Comparison of ENCODE assay signal across 24 cellular contexts in the genomic region with DNA sequence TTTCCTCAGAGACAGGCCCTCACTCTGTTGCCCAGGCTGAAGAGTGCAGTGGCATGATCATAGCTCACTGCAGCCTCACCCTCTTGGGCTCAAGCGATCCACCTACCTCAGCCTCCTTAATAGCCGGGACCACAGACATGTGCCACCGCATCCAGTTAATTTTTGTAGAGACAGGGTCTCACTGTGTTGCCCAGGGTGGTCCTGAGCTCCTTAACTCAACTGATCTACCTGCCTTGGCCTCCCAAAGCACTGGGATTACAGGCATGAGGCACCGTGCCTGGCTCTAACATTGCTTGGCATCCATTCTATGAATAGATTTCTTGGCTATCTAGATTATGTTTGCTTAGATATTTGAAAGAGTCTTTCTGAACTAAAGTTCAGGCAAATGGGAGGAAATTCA.
"Had no signal": no experiment of that assay in that cellular context is flagged by ENCODE, and none has a peak within 500 bp of the region (broad histone marks: within the 10 kb centered on the region; RNA-seq: fewer than 3 reads in every experiment).

No MANE protein-coding gene starts in this region.

- H3K27ac Mint-ChIP-seq: stimulated activated effector memory CD8-positive, alpha-beta T cell treated with anti-CD3 and anti-CD28 coated beads, Interleukin-12 subunit alpha, Interleukin-12 subunit beta, amount 100 ng/mL, for 72 hours; stimulated activated memory B cell treated with anti-CD40 and anti-IgM and Interleukin-4, amounts not matched to agents 10 μg/mL and 1 μg/mL and 100 μg/mL, for 72 hours; stimulated activated naive B cell treated with anti-CD40 and anti-IgM and Interleukin-4, amounts not matched to agents 10 μg/mL and 1 μg/mL and 100 μg/mL, for 72 hours; stimulated activated naive CD8-positive, alpha-beta T cell treated with anti-CD3 and anti-CD28 coated beads, Interleukin-15, amount 100 ng/mL, for 72 hours; stimulated activated naive CD8-positive, alpha-beta T cell treated with anti-CD3 and anti-CD28 coated beads, Interleukin-15, Interleukin-2, amounts not matched to agents 100 ng/mL and 50 ng/mL, for 24 hours; type B pancreatic cell had no signal

- DNase-seq: stimulated activated CD4-positive, alpha-beta T cell treated with anti-CD3 and anti-CD28 coated beads, Interleukin-2, amount 100 ng/mL, for 48 hours; stimulated activated CD4-positive, alpha-beta T cell treated with anti-CD3 and anti-CD28 coated beads, Interleukin-4, amount 100 ng/mL, for 1 hour; stimulated activated CD4-positive, alpha-beta T cell treated with anti-CD3 and anti-CD28 coated beads, Interleukin-4, amount 100 ng/mL, for 24 hours; stimulated activated CD4-positive, alpha-beta T cell treated with anti-CD3 and anti-CD28 coated beads, Interleukin-4, amount 100 ng/mL, for 4 hours; stimulated activated CD8-positive, alpha-beta memory T cell treated with anti-CD3 and anti-CD28 coated beads, Interleukin-4, amount 100 ng/mL, for 48 hours; stimulated activated naive B cell treated with anti-CD40 and anti-IgM and Interleukin-4, amounts not matched to agents 10 μg/mL and 1 μg/mL and 100 μg/mL, for 72 hours; stimulated activated naive CD4-positive, alpha-beta T cell; stimulated activated naive CD4-positive, alpha-beta T cell treated with Interleukin-2 at 50 U/mL for 16 hours; stimulated activated naive CD8-positive, alpha-beta T cell treated with anti-CD3 and anti-CD28 coated beads, Interleukin-15, amount 100 ng/mL, for 72 hours; stimulated activated naive CD8-positive, alpha-beta T cell treated with anti-CD3 and anti-CD28 coated beads, Interleukin-15, Interleukin-2, amounts not matched to agents 100 U/mL and 50 U/mL, for 24 hours; stomach; substantia nigra; testis; thyroid gland; tibial artery; transverse colon; trophoblast cell; upper lobe of left lung; upper lobe of right lung; uterus had no signal

- H3K27me3 Mint-ChIP-seq: stimulated activated memory B cell treated with anti-CD40 and anti-IgM and Interleukin-4, amounts not matched to agents 10 μg/mL and 1 μg/mL and 100 μg/mL, for 72 hours; stimulated activated naive B cell treated with anti-CD40 and anti-IgM and Interleukin-4, amounts not matched to agents 10 μg/mL and 1 μg/mL and 100 μg/mL, for 72 hours; stimulated activated naive CD8-positive, alpha-beta T cell treated with anti-CD3 and anti-CD28 coated beads, Interleukin-15, amount 100 ng/mL, for 72 hours; stimulated activated naive CD8-positive, alpha-beta T cell treated with anti-CD3 and anti-CD28 coated beads, Interleukin-15, Interleukin-2, amounts not matched to agents 100 ng/mL and 50 ng/mL, for 24 hours; type B pancreatic cell had no signal

- H3K36me3 Mint-ChIP-seq: stimulated activated effector memory CD8-positive, alpha-beta T cell treated with anti-CD3 and anti-CD28 coated beads, Interleukin-12 subunit alpha, Interleukin-12 subunit beta, amount 100 ng/mL, for 72 hours had no signal

- ATAC-seq: stimulated activated effector memory CD8-positive, alpha-beta T cell treated with anti-CD3 and anti-CD28 coated beads, Interleukin-12 subunit alpha, Interleukin-12 subunit beta, amount 100 ng/mL, for 72 hours; stimulated activated memory B cell treated with anti-CD40 and anti-IgM and Interleukin-4, amounts not matched to agents 10 μg/mL and 1 μg/mL and 100 μg/mL, for 72 hours; stimulated activated naive B cell treated with anti-CD40 and anti-IgM and Interleukin-4, amounts not matched to agents 10 μg/mL and 1 μg/mL and 100 μg/mL, for 72 hours; stimulated activated naive CD8-positive, alpha-beta T cell treated with anti-CD3 and anti-CD28 coated beads, Interleukin-15, amount 100 ng/mL, for 72 hours; stimulated activated naive CD8-positive, alpha-beta T cell treated with anti-CD3 and anti-CD28 coated beads, Interleukin-15, Interleukin-2, amounts not matched to agents 100 U/mL and 50 U/mL, for 24 hours; upper lobe of right lung had no signal

- H3K9me3 Mint-ChIP-seq: stimulated activated effector memory CD8-positive, alpha-beta T cell treated with anti-CD3 and anti-CD28 coated beads, Interleukin-12 subunit alpha, Interleukin-12 subunit beta, amount 100 ng/mL, for 72 hours; stimulated activated memory B cell treated with anti-CD40 and anti-IgM and Interleukin-4, amounts not matched to agents 10 μg/mL and 1 μg/mL and 100 μg/mL, for 72 hours; stimulated activated naive CD8-positive, alpha-beta T cell treated with anti-CD3 and anti-CD28 coated beads, Interleukin-15, amount 100 ng/mL, for 72 hours; stimulated activated naive CD8-positive, alpha-beta T cell treated with anti-CD3 and anti-CD28 coated beads, Interleukin-15, Interleukin-2, amounts not matched to agents 100 ng/mL and 50 ng/mL, for 24 hours; type B pancreatic cell had no signal

- H3K4me3 Mint-ChIP-seq: stimulated activated effector memory CD8-positive, alpha-beta T cell treated with anti-CD3 and anti-CD28 coated beads, Interleukin-12 subunit alpha, Interleukin-12 subunit beta, amount 100 ng/mL, for 72 hours; stimulated activated memory B cell treated with anti-CD40 and anti-IgM and Interleukin-4, amounts not matched to agents 10 μg/mL and 1 μg/mL and 100 μg/mL, for 72 hours; stimulated activated naive B cell treated with anti-CD40 and anti-IgM and Interleukin-4, amounts not matched to agents 10 μg/mL and 1 μg/mL and 100 μg/mL, for 72 hours; stimulated activated naive CD8-positive, alpha-beta T cell treated with anti-CD3 and anti-CD28 coated beads, Interleukin-15, amount 100 ng/mL, for 72 hours; stimulated activated naive CD8-positive, alpha-beta T cell treated with anti-CD3 and anti-CD28 coated beads, Interleukin-15, Interleukin-2, amounts not matched to agents 100 ng/mL and 50 ng/mL, for 24 hours; type B pancreatic cell had no signal
